ENCODE assay signal across 26 cellular contexts in genomic region chrX:2427737-2428136, GRCh38.
"Had no signal": no experiment of that assay in that cellular context is flagged by ENCODE, and none has a peak within 500 bp of the region (broad histone marks: within the 10 kb centered on the region; RNA-seq: fewer than 3 reads in every experiment).

No MANE protein-coding gene starts in this region.

- H3K4me3 Mint-ChIP-seq: dendritic cell treated with granulocyte-macrophage colony-stimulating factor and Interleukin-4, amounts not matched to agents 40 ng/mL and 50 ng/mL, for 4 days; effector memory CD8-positive, alpha-beta T cell; endodermal cell; mesothelial cell of epicardium; naive B cell had no signal

- H3K9me3 ChIP-seq: colonic mucosa, gastrocnemius medialis, lower lobe of right lung had no signal

- H3K27ac ChIP-seq: colonic mucosa, epithelial cell of prostate, gastrocnemius medialis, heart right ventricle, left lung, lower lobe of right lung had no signal

- H3K4me3 ChIP-seq: colonic mucosa, gastrocnemius medialis, heart right ventricle, left lung, lower lobe of right lung, mucosa of descending colon had no signal

- DNase-seq: colonic mucosa; cortex of kidney; effector CD8-positive, alpha-beta T cell; effector memory CD8-positive, alpha-beta T cell; endodermal cell; erythroblast; foreskin melanocyte; gastrocnemius medialis; glutamatergic neuron; head of caudate nucleus; heart right ventricle; hippocampal formation; left cardiac atrium; left lung; left ventricle myocardium superior; lower lobe of right lung; mesenchymal stem cell; mucosa of descending colon; naive B cell had no signal

- H3K27me3 ChIP-seq: colonic mucosa, gastrocnemius medialis, heart right ventricle, left lung had no signal

- H3K27ac Mint-ChIP-seq: dendritic cell treated with granulocyte-macrophage colony-stimulating factor and Interleukin-4, amounts not matched to agents 40 ng/mL and 50 ng/mL, for 4 days; endodermal cell; mesothelial cell of epicardium had no signal

- FAIRE-seq: endometrium, islet of Langerhans, keratinocyte had no signal

- H3K27me3 Mint-ChIP-seq: dendritic cell treated with granulocyte-macrophage colony-stimulating factor and Interleukin-4, amounts not matched to agents 40 ng/mL and 50 ng/mL, for 4 days; effector memory CD8-positive, alpha-beta T cell; naive B cell had no signal

- H3K36me3 ChIP-seq: colonic mucosa, gastrocnemius medialis had no signal

- ATAC-seq: effector memory CD8-positive, alpha-beta T cell; esophagus mucosa; gastrocnemius medialis; heart right ventricle; left cardiac atrium; left lung; lower lobe of right lung; mucosa of descending colon had no signal

- H3K4me1 Mint-ChIP-seq: endodermal cell, mesothelial cell of epicardium had no signal

- H3K4me1 ChIP-seq: colonic mucosa, lower lobe of right lung had no signal
